ENCODE assay signal across 14 cellular contexts in genomic region chr1:18128298-18128697, GRCh38. TPM values are rescaled to one million over a fixed set of nuclear protein-coding genes. Genes with fewer than 3 reads are reported as not detected.
DNase-seq lines count a peak whose midpoint lies in the region; ATAC-seq and TF ChIP-seq lines count a peak whose summit lies in the region.
"Had no signal": no experiment of that assay in that cellular context is flagged by ENCODE, and none has a peak within 500 bp of the region (broad histone marks: within the 10 kb centered on the region; RNA-seq: fewer than 3 reads in every experiment).

No MANE protein-coding gene starts in this region.

- H3K27me3 ChIP-seq in A673 (replicated peaks; ENCODE audit: insufficient read depth, low read depth, low read length, poor library complexity): no peaks in the 10 kb centered on the region
- H3K27me3 ChIP-seq: BLaER1 had no signal

- CTCF ChIA-PET in A673 (lab: Charles Lee): no interaction called here

- BruUV-seq in A673 (replicated peaks; lab: Mats Ljungman, UMichigan): no TSS peak

- no peaks in the 10 kb centered on the region for H3K36me3 ChIP-seq in mucosa of descending colon (ENCODE audit: low read depth)
- no peaks in the 10 kb centered on the region for H3K36me3 ChIP-seq in A673 (ENCODE audit: insufficient read depth, low read length, poor library complexity, severe bottlenecking)
- H3K36me3 ChIP-seq: BLaER1 had no signal

- POLR2A ChIA-PET in A673 (lab: Charles Lee; ENCODE audit: low non-redundant PET): no interaction called here

- ATAC-seq in left colon (peak; percentile 90), mucosa of descending colon (peak; percentile 88), HG03039 (IDR thresholded peaks at IDR 0.05; ENCODE audit: unreplicated experiment) (no peak)
- ATAC-seq: HCT116 had no signal

- no peaks in the 10 kb centered on the region for H3K9me3 ChIP-seq in mucosa of descending colon
- no peaks in the 10 kb centered on the region for H3K9me3 ChIP-seq in A673 (ENCODE audit: low read depth, low read length, poor library complexity, severe bottlenecking)
- H3K9me3 ChIP-seq: BLaER1 had no signal

- H3K27ac ChIP-seq in A673 (ENCODE audit: low read depth, low read length, poor library complexity, severe bottlenecking): no peak overlapping the region
- H3K27ac ChIP-seq: BLaER1, HL-60 had no signal

- H3K4me3 ChIP-seq in mucosa of descending colon (no peak overlapping the region), A673 (ENCODE audit: low read depth, low read length, poor library complexity, severe bottlenecking) (no peak overlapping the region)
- H3K4me3 ChIP-seq: BLaER1 had no signal

- intact Hi-C loops in left colon (cut with DNase I, micrococcal nuclease): no loop called here
- intact Hi-C loops in mucosa of descending colon (cut with DNase I, micrococcal nuclease): no loop called here
- intact Hi-C loops in A673 (cut with micrococcal nuclease; ENCODE audit: unreplicated experiment): no loop called here

- H3K4me1 ChIP-seq in mucosa of descending colon (ENCODE audit: low read depth) (no peaks in the 10 kb centered on the region), A673 (ENCODE audit: insufficient read depth, low read length, poor library complexity, severe bottlenecking) (no peaks in the 10 kb centered on the region)
- H3K4me1 ChIP-seq: BLaER1 had no signal

- TF ChIP-seq CTCF in mucosa of descending colon (IDR thresholded peaks at IDR 0.05): no peak
- TF ChIP-seq CTCF in A673 (conservative IDR thresholded peaks at IDR 0.05; ENCODE audit: low read depth, low read length): no peak

- DNase-seq in HuH-7.5 (ENCODE audit: low spot score) (peak; percentile 58), left colon (no peak), mucosa of descending colon (no peak), activated gamma-delta T cell treated with Interleukin-2 at 50 U/mL for 16 hours (no peak), A673 (ENCODE audit: low spot score) (no peak)
- DNase-seq: AML-193; CD8-positive, alpha-beta memory T cell; DMS53; GF-D8 had no signal

RNA-seq across cellular contexts. Expression of gene IGSF21, which starts 20.7 kb away (rescaled TPM):
- total RNA-seq in left colon (1 to 10 TPM in 1 of 2 donors, under 1 TPM in 1; 0.37 to 2.0 TPM), mucosa of descending colon (1 to 10 TPM in 1 of 3 donors, under 1 TPM in 2; 0.70 to 1.4 (median 0.96) TPM), A673 (2021) (3.2 and 4.1 TPM in 2 replicates)
- total RNA-seq: CD8-positive, alpha-beta memory T cell; H4 had no signal
